ENCODE assay signal across 11 cellular contexts in genomic region chr15:100201376-100202280, GRCh38.
DNase-seq lines count a peak whose midpoint lies in the region; ATAC-seq and TF ChIP-seq lines count a peak whose summit lies in the region.
"Had no signal": no experiment of that assay in that cellular context is flagged by ENCODE, and none has a peak within 500 bp of the region (broad histone marks: within the 10 kb centered on the region; RNA-seq: fewer than 3 reads in every experiment).

No MANE protein-coding gene starts in this region.

- TF ChIP-seq CTCF in BE2C (IDR thresholded peaks at IDR 0.05; ENCODE audit: low read depth, low read length) (no peak), VCaP (conservative IDR thresholded peaks at IDR 0.05) (no peak)

- peak; percentile 54 for ATAC-seq in GM19467 (IDR thresholded peaks at IDR 0.05; ENCODE audit: unreplicated experiment)
- ATAC-seq in GM19452 (IDR thresholded peaks at IDR 0.05; ENCODE audit: unreplicated experiment): no peak
- no peak for ATAC-seq in left cardiac atrium

- H3K27me3 ChIP-seq in BE2C: no peaks in the 10 kb centered on the region

- intact Hi-C loops in left cardiac atrium (cut with DNase I): no loop called here

- H3K36me3 ChIP-seq in BE2C: no peaks in the 10 kb centered on the region

- peaks cover 32% of the 10 kb centered on the region for H3K4me1 ChIP-seq in BE2C

- peak overlapping the region; percentile 99 for H3K27ac ChIP-seq in VCaP
- H3K27ac ChIP-seq: C4-2B had no signal

- DNase-seq in BE2C (peak; percentile 87), left kidney (ENCODE audit: low read depth, low spot score) (peak; percentile 47), GM03348 (ENCODE audit: low spot score) (no peak), NCI-H774 (lab: John Stamatoyannopoulos, UW) (no peak), left cardiac atrium (no peak)
- DNase-seq: effector memory CD4-positive, alpha-beta T cell; MM.1S had no signal

- no peak overlapping the region for H3K4me3 ChIP-seq in BE2C (ENCODE audit: low read depth, low read length)

- H3K9me3 ChIP-seq in BE2C: no peaks in the 10 kb centered on the region

Comparison
In these comparisons a context has a peak if more than half of its experiments do, and no peak if none do; other contexts are left out.
1. DNase-seq: peak in BE2C (single experiment) and left kidney (single experiment); none in GM03348 (single experiment), NCI-H774 (single experiment) and left cardiac atrium (single experiment).